ENCODE assay signal across 11 cellular contexts in the genomic region with DNA sequence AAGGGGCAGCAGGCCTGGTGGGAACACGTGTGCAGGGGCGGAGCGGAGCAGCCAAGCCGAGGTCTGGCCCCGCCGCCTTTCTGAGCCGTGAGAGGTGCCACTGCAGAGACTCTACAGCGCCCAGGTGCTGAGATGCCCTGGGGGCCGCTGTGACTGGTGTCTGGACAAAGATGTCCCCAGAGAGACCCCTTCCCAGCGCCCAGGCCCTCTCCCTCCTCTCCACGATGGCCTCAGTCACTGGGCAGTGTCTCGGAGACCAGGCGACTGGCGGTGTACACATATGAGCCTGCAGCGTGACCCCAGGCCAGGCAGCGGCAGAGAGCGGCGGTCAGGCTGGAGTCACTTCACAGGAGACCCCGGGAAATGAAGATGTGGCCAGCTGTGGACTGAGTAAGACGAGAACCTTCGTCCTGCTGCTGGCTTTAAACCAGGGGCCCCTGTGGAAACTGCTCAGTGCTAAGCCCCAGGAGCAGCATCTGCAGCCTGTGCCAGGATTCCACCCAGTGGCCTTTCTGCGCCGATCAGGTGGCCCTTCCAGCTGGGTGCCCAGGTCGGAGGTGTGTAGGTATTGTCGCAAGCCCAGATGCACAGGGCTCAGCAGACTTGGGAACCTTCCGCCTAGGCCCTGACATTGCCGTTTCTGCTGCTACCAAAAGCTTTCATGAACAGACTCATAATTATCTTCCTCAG.
"Had no signal": no experiment of that assay in that cellular context is flagged by ENCODE, and none has a peak within 500 bp of the region (broad histone marks: within the 10 kb centered on the region; RNA-seq: fewer than 3 reads in every experiment).

No MANE protein-coding gene starts in this region.

- H3K9me3 Mint-ChIP-seq: HFFc6, IgD-negative memory B cell had no signal

- H3K27ac Mint-ChIP-seq: HFFc6, IgD-negative memory B cell had no signal

- H3K4me3 Mint-ChIP-seq: HFFc6, IgD-negative memory B cell had no signal

- H3K4me3 ChIP-seq: GM23248, HAP-1 had no signal

- H3K4me1 ChIP-seq: HAP-1 had no signal

- H2AFZ ChIP-seq: GM23248 had no signal

- H3K9me3 ChIP-seq: HAP-1 had no signal

- H3K36me3 Mint-ChIP-seq: IgD-negative memory B cell had no signal

- DNase-seq: GM23248, GOT3, H7, HFFc6, KBM-7 had no signal

- H3K27ac ChIP-seq: GM23248, HL-60, KMS-11 had no signal

- ATAC-seq: HCT116, HepG2 had no signal

- H3K4me2 ChIP-seq: KMS-11 had no signal

- H3K9ac ChIP-seq: GM23248, KMS-11 had no signal
